Comparison of ENCODE assay signal across 8 cellular contexts in the genomic region with DNA sequence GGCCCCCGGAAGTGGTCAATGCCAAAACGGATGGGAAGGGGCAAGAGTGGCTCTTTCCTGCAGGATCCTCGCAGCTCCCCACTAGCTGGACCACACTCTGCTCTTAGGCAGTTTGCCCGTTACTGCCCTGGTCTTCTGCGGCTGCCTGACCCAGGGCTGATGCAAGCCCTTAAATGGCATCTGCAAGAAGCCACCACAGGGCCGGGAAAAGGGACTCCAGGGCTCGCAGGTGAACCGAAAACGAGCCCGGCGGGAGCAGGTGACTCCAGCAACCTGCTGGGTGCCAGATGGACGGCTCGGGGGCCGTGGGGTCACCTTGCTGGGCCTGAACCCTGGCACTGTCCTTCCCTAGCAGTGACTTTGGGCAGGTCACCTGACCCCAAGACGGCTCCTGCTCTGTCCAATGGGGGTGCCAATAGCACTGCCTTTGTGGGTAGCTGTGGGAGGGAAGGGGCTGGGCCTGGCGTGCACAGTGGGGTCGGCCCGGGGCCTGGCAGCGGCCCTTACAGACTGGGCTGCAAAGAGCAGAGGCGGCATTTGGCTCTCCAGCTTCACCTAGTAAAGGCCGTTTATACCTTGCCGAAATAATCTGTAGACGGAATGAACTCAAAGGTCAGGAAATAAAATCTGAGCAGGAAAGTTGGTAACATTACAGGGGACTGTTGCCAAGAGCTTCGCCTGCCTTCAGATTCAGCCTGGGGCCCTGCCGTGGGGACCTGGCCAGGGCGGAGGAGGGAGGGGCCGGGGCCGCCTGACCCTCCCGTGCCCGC. TPM values are rescaled to one million over a fixed set of nuclear protein-coding genes. Genes with fewer than 3 reads are reported as not detected.
DNase-seq lines count a peak whose midpoint lies in the region; ATAC-seq and TF ChIP-seq lines count a peak whose summit lies in the region.

No MANE protein-coding gene starts in this region.

- TF ChIP-seq POLR2A in GM18505 (IDR thresholded peaks at IDR 0.05; ENCODE audit: borderline replicate concordance, extremely low read depth, insufficient read depth, insufficient read length), result peak; percentile 62

- POLR2A ChIA-PET in SK-N-SH (lab: Yijun Ruan, JAX), result interaction anchor here (1.1 kb wide), 1 partner anchor 124 kb away, joined by 5 read pairs; no protein-coding TSS in a partner anchor

- H3F3A ChIP-seq in SK-N-SH (replicated peaks; ENCODE audit: insufficient read depth), result peaks cover 9% of the 10 kb centered on the region

- DNase-seq in SK-N-SH (peak; percentile 59), GM13976 (ENCODE audit: low spot score) (no peak), mucosa of gallbladder (ENCODE audit: low spot score) (no peak)

- CTCF ChIA-PET in SK-N-SH (lab: Yijun Ruan, JAX), result interaction anchor here (0.6 to 2.6 kb wide), 10 partner anchors 8 to 157 kb away, joined by 3 to 18 read pairs (median 5); partner anchors contain the start of genes NACC2 and UBAC1

- H3K27ac ChIP-seq in SK-N-SH (ENCODE audit: low read depth in 2 of 2, low read length in 1 of 2) (peak overlapping the region; percentile 53 to 92), esophagus (ENCODE audit: low read depth in 2 of 2, low read length in 1 of 2) (peak overlapping the region; percentile 89 to 95), neutrophil (peak overlapping the region; percentile 90)

- no peak for TF ChIP-seq RAD21 in SK-N-SH (IDR thresholded peaks at IDR 0.05; ENCODE audit: low read length)

- ATAC-seq in GM18505 (IDR thresholded peaks at IDR 0.05; ENCODE audit: unreplicated experiment) (no peak), HG02840 (IDR thresholded peaks at IDR 0.05; ENCODE audit: low FRiP score, unreplicated experiment) (peak; percentile 11), esophagus mucosa (no peak)

- no peaks in the 10 kb centered on the region for H3K9me2 ChIP-seq in SK-N-SH

- no peak for TF ChIP-seq EP300 in SK-N-SH (IDR thresholded peaks at IDR 0.05; ENCODE audit: borderline replicate concordance in 1 of 2, low read depth in 1 of 2, low read length in 1 of 2)

- H3K36me3 ChIP-seq in SK-N-SH (replicated peaks in 1 of 2; ENCODE audit: control insufficient read depth in 1 of 2, insufficient read depth in 2 of 2, low read length in 1 of 2) (peaks cover 0 to 23% of the 10 kb centered on the region in 2 experiments), esophagus (ENCODE audit: control insufficient read depth in 2 of 2, insufficient read depth in 2 of 2, low read length in 1 of 2) (peaks cover 5 to 21% of the 10 kb centered on the region in 2 donors), neutrophil (peaks cover 26% of the 10 kb centered on the region)

- H3K4me2 ChIP-seq in SK-N-SH, result peak overlapping the region; percentile 92

- H3K27me3 ChIP-seq in SK-N-SH (ENCODE audit: insufficient read depth) (no peaks in the 10 kb centered on the region), esophagus (ENCODE audit: control insufficient read depth in 1 of 2, insufficient read depth in 2 of 2, low read length in 2 of 2) (no peaks in the 10 kb centered on the region), neutrophil (peaks cover 7% of the 10 kb centered on the region)

- peak overlapping the region; percentile 82 to 83 for H3K4me3 ChIP-seq in SK-N-SH (ENCODE audit: low read depth in 2 of 2, low read length in 1 of 2)
- peak overlapping the region; percentile 73 to 92 for H3K4me3 ChIP-seq in esophagus (ENCODE audit: low read depth in 1 of 2, low read length in 2 of 2)
- peak overlapping the region; percentile 75 to 78 for H3K4me3 ChIP-seq in neutrophil (ENCODE audit: low read depth in 1 of 2, low read length in 1 of 2)

- H3K4me1 ChIP-seq in SK-N-SH (ENCODE audit: control insufficient read depth in 1 of 2, insufficient read depth in 2 of 2, low read depth in 1 of 2, low read length in 1 of 2) (peaks cover 3 to 15% of the 10 kb centered on the region in 2 experiments; a peak in 1 of 4 replicates), esophagus (ENCODE audit: control insufficient read depth in 2 of 2, insufficient read depth in 2 of 2, low read length in 1 of 2) (peaks cover 7 to 16% of the 10 kb centered on the region in 2 donors), neutrophil (ENCODE audit: control insufficient read depth in 1 of 2, insufficient read depth in 1 of 2, low read depth in 1 of 2, low read length in 1 of 2) (peaks cover 17 to 22% of the 10 kb centered on the region in 2 experiments)

- H4K20me1 ChIP-seq in SK-N-SH (ENCODE audit: insufficient read depth), result no peaks in the 10 kb centered on the region

- no peak overlapping the region for H2AFZ ChIP-seq in SK-N-SH (ENCODE audit: low read depth)

- H3K9ac ChIP-seq in SK-N-SH, result peak overlapping the region; percentile 85

- in situ Hi-C loops in GM13976 (cut with MboI; ENCODE audit: low sequenced_read_pairs, unreplicated experiment), result loop anchor here (10.0 kb wide), 1 partner anchor 153 kb away; the partner anchor contains the start of gene UBAC1

- H3K9me3 ChIP-seq in SK-N-SH, result no peaks in the 10 kb centered on the region
- H3K9me3 ChIP-seq in esophagus (ENCODE audit: control insufficient read depth in 2 of 2, insufficient read depth in 1 of 2, low read depth in 1 of 2, low read length in 1 of 2), result no peaks in the 10 kb centered on the region
- H3K9me3 ChIP-seq in neutrophil, result no peaks in the 10 kb centered on the region

- WGBS in SK-N-SH (ENCODE audit: low lambda C conversion rate), result 58% methylated on average over 22 of the region's 30 CpGs
- WGBS in esophagus, 2 donors, result 32 to 35% methylated on average over 30 of the region's 30 CpGs

- H3K79me2 ChIP-seq in SK-N-SH (ENCODE audit: insufficient read depth), result peaks cover 42% of the 10 kb centered on the region

- TF ChIP-seq CTCF in SK-N-SH (IDR thresholded peaks at IDR 0.05) (no peak), neutrophil (IDR thresholded peaks at IDR 0.05) (no peak), GM13976 (IDR thresholded peaks at IDR 0.05; ENCODE audit: borderline replicate concordance, control extremely low read depth, extremely low read depth, insufficient read depth, missing control alignments) (no peak)

TF ChIP-seq in SK-N-SH, 30 proteins besides CTCF, POLR2A, EP300 and RAD21:
- TF ChIP-seq ELF1 (IDR thresholded peaks at IDR 0.05) (no peak), USF1 (IDR thresholded peaks at IDR 0.05; ENCODE audit: borderline replicate concordance, low read depth) (peak; percentile 59; the same call in 1 of the 2 replicates)

RNA-seq across cellular contexts. Expression of gene TMEM250, which starts 1.2 kb away (rescaled TPM):
- 22.1 and 25.9 TPM in 2 replicates for polyA plus RNA-seq in SK-N-SH (2012; rRNA removed)
- polyA plus RNA-seq in SK-N-SH (2012; cell fraction: cytosol; rRNA removed), result 14.6 and 21.9 TPM in 2 replicates
- polyA plus RNA-seq in SK-N-SH (2012; cell fraction: nucleus; rRNA removed), result 31.1 and 36.2 TPM in 2 replicates
- polyA plus RNA-seq in esophagus, result 10 to 100 TPM; 13.6 to 25.7 TPM
- 40.6 TPM for total RNA-seq in mucosa of gallbladder
- 32.6 TPM for total RNA-seq in esophagus mucosa

RNA-seq across cellular contexts. Expression of gene NACC2, which starts 22.4 kb away (rescaled TPM):
- polyA plus RNA-seq in SK-N-SH (2012; rRNA removed) (18.4 and 22.1 TPM in 2 replicates), esophagus (1 to 10 TPM; 3.2 to 4.5 TPM)
- 11.0 and 14.6 TPM in 2 replicates for polyA plus RNA-seq in SK-N-SH (2012; cell fraction: cytosol; rRNA removed)
- 32.2 and 32.4 TPM in 2 replicates for polyA plus RNA-seq in SK-N-SH (2012; cell fraction: nucleus; rRNA removed)
- total RNA-seq in mucosa of gallbladder (59.6 TPM), esophagus mucosa (7.0 TPM)
